1 cellular context compared by ENCODE assay signal in the genomic region with DNA sequence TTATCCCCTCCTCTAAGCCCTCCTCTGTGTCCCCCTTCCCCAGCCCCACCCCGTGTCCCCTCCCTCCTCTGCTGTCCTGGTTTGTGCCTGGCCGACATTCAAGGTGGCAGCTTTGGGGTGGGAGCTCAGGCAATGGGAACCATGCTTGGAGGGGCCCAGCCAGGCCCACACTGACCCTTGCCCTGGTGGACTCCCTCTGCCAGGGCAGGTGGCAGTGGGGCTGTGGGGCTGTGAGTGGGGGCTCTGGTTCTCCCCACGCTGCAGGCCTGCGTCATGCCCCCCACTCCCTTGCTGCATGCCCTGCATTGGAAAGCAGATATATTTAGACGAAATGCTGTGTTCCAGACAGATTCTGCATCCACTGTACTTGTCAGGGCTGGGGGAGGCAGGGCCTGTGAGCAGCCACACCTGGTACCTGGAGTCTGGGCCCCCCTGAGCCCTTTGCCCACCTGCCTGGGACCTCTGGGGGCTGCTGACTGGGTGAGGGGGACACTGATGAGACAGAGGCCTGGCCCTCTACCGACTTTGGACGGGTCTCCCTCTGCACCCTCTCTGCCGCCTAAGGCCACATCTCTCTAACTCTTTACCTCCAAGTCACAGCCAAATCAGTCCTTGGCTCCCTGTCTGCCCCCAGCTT.
A peak's percentile ranks its signal among the peaks of the same experiment; 100 is the strongest.
TF ChIP-seq lines count a peak whose summit lies in the region.

No MANE protein-coding gene starts in this region.

TF ChIP-seq in HepG2, 621 proteins besides CTCF, POLR2A, EP300 and RAD21:
- TF ChIP-seq IRF2 (CRISPR knock-in tag; IDR thresholded peaks at IDR 0.05) (no peak), ZNF260 (CRISPR knock-in tag; IDR thresholded peaks at IDR 0.05; ENCODE audit: borderline replicate concordance, low read depth) (0 out of 2 replicates have a peak, but pooled peaks have one; percentile 16), KLF9 (CRISPR knock-in tag; IDR thresholded peaks at IDR 0.05; ENCODE audit: low read depth) (no peak), SIN3B (IDR thresholded peaks at IDR 0.05; ENCODE audit: low read length) (no peak), NCOA1 (CRISPR knock-in tag; IDR thresholded peaks at IDR 0.05) (no peak), ZBTB20 (CRISPR knock-in tag; IDR thresholded peaks at IDR 0.05; ENCODE audit: borderline replicate concordance, low read depth) (no peak)
- TF ChIP-seq, protein P1, sequence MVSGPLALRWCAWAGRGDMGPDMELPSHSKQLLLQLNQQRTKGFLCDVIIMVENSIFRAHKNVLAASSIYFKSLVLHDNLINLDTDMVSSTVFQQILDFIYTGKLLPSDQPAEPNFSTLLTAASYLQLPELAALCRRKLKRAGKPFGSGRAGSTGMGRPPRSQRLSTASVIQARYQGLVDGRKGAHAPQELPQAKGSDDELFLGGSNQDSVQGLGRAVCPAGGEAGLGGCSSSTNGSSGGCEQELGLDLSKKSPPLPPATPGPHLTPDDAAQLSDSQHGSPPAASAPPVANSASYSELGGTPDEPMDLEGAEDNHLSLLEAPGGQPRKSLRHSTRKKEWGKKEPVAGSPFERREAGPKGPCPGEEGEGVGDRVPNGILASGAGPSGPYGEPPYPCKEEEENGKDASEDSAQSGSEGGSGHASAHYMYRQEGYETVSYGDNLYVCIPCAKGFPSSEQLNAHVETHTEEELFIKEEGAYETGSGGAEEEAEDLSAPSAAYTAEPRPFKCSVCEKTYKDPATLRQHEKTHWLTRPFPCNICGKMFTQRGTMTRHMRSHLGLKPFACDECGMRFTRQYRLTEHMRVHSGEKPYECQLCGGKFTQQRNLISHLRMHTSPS (CRISPR knock-in tag; IDR thresholded peaks at IDR 0.05; ENCODE audit: low read depth): no peak
- TF ChIP-seq, protein P2, sequence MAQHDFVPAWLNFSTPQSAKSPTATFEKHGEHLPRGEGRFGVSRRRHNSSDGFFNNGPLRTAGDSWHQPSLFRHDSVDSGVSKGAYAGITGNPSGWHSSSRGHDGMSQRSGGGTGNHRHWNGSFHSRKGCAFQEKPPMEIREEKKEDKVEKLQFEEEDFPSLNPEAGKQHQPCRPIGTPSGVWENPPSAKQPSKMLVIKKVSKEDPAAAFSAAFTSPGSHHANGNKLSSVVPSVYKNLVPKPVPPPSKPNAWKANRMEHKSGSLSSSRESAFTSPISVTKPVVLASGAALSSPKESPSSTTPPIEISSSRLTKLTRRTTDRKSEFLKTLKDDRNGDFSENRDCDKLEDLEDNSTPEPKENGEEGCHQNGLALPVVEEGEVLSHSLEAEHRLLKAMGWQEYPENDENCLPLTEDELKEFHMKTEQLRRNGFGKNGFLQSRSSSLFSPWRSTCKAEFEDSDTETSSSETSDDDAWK (CRISPR knock-in tag; IDR thresholded peaks at IDR 0.05): no peak
